ENCODE assay signal across 32 cellular contexts in genomic region chr16:2181952-2182351, GRCh38. TPM values are rescaled to one million over a fixed set of nuclear protein-coding genes. Genes with fewer than 3 reads are reported as not detected.
"Had no signal": no experiment of that assay in that cellular context is flagged by ENCODE, and none has a peak within 500 bp of the region (broad histone marks: within the 10 kb centered on the region; RNA-seq: fewer than 3 reads in every experiment).

No MANE protein-coding gene starts in this region.

- H3K79me2 ChIP-seq: parathyroid adenoma had no signal

- H2AFZ ChIP-seq: parathyroid adenoma had no signal

- ATAC-seq: activated CD4-positive, alpha-beta T cell treated with anti-CD3 and anti-CD28 coated beads for 36 hours; activated CD8-positive, alpha-beta memory T cell treated with anti-CD3 and anti-CD28 coated beads, Interleukin-2, amount 10 ng/mL, durations not matched to agents 7 days and 5 days; activated CD8-positive, alpha-beta T cell treated with anti-CD3 and anti-CD28 coated beads, Interleukin-2, amount 10 ng/mL, durations not matched to agents 7 days and 5 days; gastroesophageal sphincter; left cardiac atrium; left ventricle myocardium superior; psoas muscle; stimulated activated effector memory CD8-positive, alpha-beta T cell treated with anti-CD3 and anti-CD28 coated beads, Interleukin-12 subunit alpha, Interleukin-12 subunit beta, amount 100 ng/mL, for 72 hours; T-helper 17 cell had no signal

- H3K27me3 Mint-ChIP-seq: activated CD4-positive, alpha-beta T cell treated with anti-CD3 and anti-CD28 coated beads for 36 hours; activated CD8-positive, alpha-beta memory T cell treated with anti-CD3 and anti-CD28 coated beads, Interleukin-2, amount 10 ng/mL, durations not matched to agents 7 days and 5 days; activated naive CD8-positive, alpha-beta T cell; naive B cell; stimulated activated naive CD8-positive, alpha-beta T cell treated with anti-CD3 and anti-CD28 coated beads, Interleukin-15, Interleukin-2, amounts not matched to agents 100 ng/mL and 50 ng/mL, for 24 hours; T-helper 17 cell had no signal

- H3K36me3 ChIP-seq: vagina had no signal

- H3K9me3 Mint-ChIP-seq: mesothelial cell of epicardium; naive B cell; nephron progenitor cell; stimulated activated effector memory CD8-positive, alpha-beta T cell treated with anti-CD3 and anti-CD28 coated beads, Interleukin-12 subunit alpha, Interleukin-12 subunit beta, amount 100 ng/mL, for 72 hours; stimulated activated naive CD8-positive, alpha-beta T cell treated with anti-CD3 and anti-CD28 coated beads, Interleukin-15, Interleukin-2, amounts not matched to agents 100 ng/mL and 50 ng/mL, for 24 hours had no signal

- H3K27me3 ChIP-seq: dorsolateral prefrontal cortex, vagina had no signal

- H3K27ac ChIP-seq: gastroesophageal sphincter, parathyroid adenoma, psoas muscle, sigmoid colon, thoracic aorta, vagina had no signal

- DNase-seq: activated CD4-positive, CD25-positive, alpha-beta regulatory T cell; activated CD8-positive, alpha-beta memory T cell treated with anti-CD3 and anti-CD28 coated beads, Interleukin-2, amount 10 ng/mL, durations not matched to agents 7 days and 5 days; activated CD8-positive, alpha-beta T cell treated with anti-CD3 and anti-CD28 coated beads, Interleukin-2, amount 10 ng/mL, durations not matched to agents 7 days and 5 days; activated effector memory CD4-positive, alpha-beta T cell treated with Interleukin-2 at 50 U/mL for 16 hours; activated naive CD4-positive, alpha-beta T cell treated with Interleukin-2 at 50 U/mL for 16 hours; dorsolateral prefrontal cortex; effector memory CD4-positive, alpha-beta T cell; erythroblast; head of caudate nucleus; hippocampal formation; left cardiac atrium; left ventricle myocardium superior; naive B cell; nephron progenitor cell; nucleus accumbens; psoas muscle; sigmoid colon; small intestine; stimulated activated CD4-positive, alpha-beta T cell treated with anti-CD3 and anti-CD28 coated beads, Interleukin-4, amount 100 ng/mL, for 24 hours; T-helper 17 cell had no signal

- H3K36me3 Mint-ChIP-seq: activated naive CD8-positive, alpha-beta T cell; naive B cell had no signal

- H3K4me3 Mint-ChIP-seq: activated CD4-positive, alpha-beta T cell treated with anti-CD3 and anti-CD28 coated beads for 36 hours; activated CD8-positive, alpha-beta memory T cell treated with anti-CD3 and anti-CD28 coated beads, Interleukin-2, amount 10 ng/mL, durations not matched to agents 7 days and 5 days; activated CD8-positive, alpha-beta T cell treated with anti-CD3 and anti-CD28 coated beads, Interleukin-2, amount 10 ng/mL, durations not matched to agents 7 days and 5 days; activated naive CD8-positive, alpha-beta T cell; mesothelial cell of epicardium; nephron progenitor cell; stimulated activated effector memory CD8-positive, alpha-beta T cell treated with anti-CD3 and anti-CD28 coated beads, Interleukin-12 subunit alpha, Interleukin-12 subunit beta, amount 100 ng/mL, for 72 hours; stimulated activated naive CD8-positive, alpha-beta T cell treated with anti-CD3 and anti-CD28 coated beads, Interleukin-15, Interleukin-2, amounts not matched to agents 100 ng/mL and 50 ng/mL, for 24 hours; T-helper 17 cell had no signal

- H3K4me3 ChIP-seq: dorsolateral prefrontal cortex, gastroesophageal sphincter, psoas muscle, sigmoid colon, thoracic aorta, vagina had no signal

- FAIRE-seq: colon, keratinocyte, small intestine had no signal

- H3K27ac Mint-ChIP-seq: activated CD4-positive, alpha-beta T cell treated with anti-CD3 and anti-CD28 coated beads for 36 hours; activated CD8-positive, alpha-beta memory T cell treated with anti-CD3 and anti-CD28 coated beads, Interleukin-2, amount 10 ng/mL, durations not matched to agents 7 days and 5 days; activated CD8-positive, alpha-beta T cell treated with anti-CD3 and anti-CD28 coated beads, Interleukin-2, amount 10 ng/mL, durations not matched to agents 7 days and 5 days; activated naive CD8-positive, alpha-beta T cell; mesothelial cell of epicardium; nephron progenitor cell; stimulated activated effector memory CD8-positive, alpha-beta T cell treated with anti-CD3 and anti-CD28 coated beads, Interleukin-12 subunit alpha, Interleukin-12 subunit beta, amount 100 ng/mL, for 72 hours; stimulated activated naive CD8-positive, alpha-beta T cell treated with anti-CD3 and anti-CD28 coated beads, Interleukin-15, Interleukin-2, amounts not matched to agents 100 ng/mL and 50 ng/mL, for 24 hours; T-helper 17 cell had no signal

- H3K9me3 ChIP-seq: gastroesophageal sphincter, psoas muscle, sigmoid colon, thoracic aorta, vagina had no signal

- H3K4me1 ChIP-seq: parathyroid adenoma, psoas muscle had no signal

- H3K4me1 Mint-ChIP-seq: activated CD4-positive, alpha-beta T cell treated with anti-CD3 and anti-CD28 coated beads for 36 hours; activated CD8-positive, alpha-beta memory T cell treated with anti-CD3 and anti-CD28 coated beads, Interleukin-2, amount 10 ng/mL, durations not matched to agents 7 days and 5 days; mesothelial cell of epicardium; naive B cell; nephron progenitor cell had no signal

- H3K9ac ChIP-seq: parathyroid adenoma had no signal

RNA-seq across cellular contexts. Expression of gene CASKIN1, which starts 14.5 kb away (rescaled TPM):
- total RNA-seq: subcutaneous adipose tissue, thoracic aorta had no signal
